Comparison of ENCODE assay signal across 15 cellular contexts in genomic region chr7:27248911-27249723, GRCh38. TPM values are rescaled to one million over a fixed set of nuclear protein-coding genes. Genes with fewer than 3 reads are reported as not detected.
DNase-seq lines count a peak whose midpoint lies in the region; TF ChIP-seq lines count a peak whose summit lies in the region.
"Had no signal": no experiment of that assay in that cellular context is flagged by ENCODE, and none has a peak within 500 bp of the region (broad histone marks: within the 10 kb centered on the region; RNA-seq: fewer than 3 reads in every experiment).

No MANE protein-coding gene starts in this region.

- peaks cover 49 to 69% of the 10 kb centered on the region in 2 donors for H3K27me3 ChIP-seq in right atrium auricular region
- H3K27me3 ChIP-seq: ovary had no signal

- H3K4me3 ChIP-seq in NB4 (ENCODE audit: low read depth, low read length) = no peak overlapping the region
- no peak overlapping the region for H3K4me3 ChIP-seq in right atrium auricular region
- H3K4me3 ChIP-seq: ovary had no signal

- H3K27ac Mint-ChIP-seq in HFFc6 = no peak overlapping the region

- peak; percentile 64 for DNase-seq in SIG-M5 treated with dmso at 0.1 percent for 504 hours (lab: John Stamatoyannopoulos, UW; ENCODE audit: unreplicated experiment)
- DNase-seq in SIG-M5 (lab: John Stamatoyannopoulos, UW) = no peak
- DNase-seq in NB4 (ENCODE audit: low read depth) = peak; percentile 86
- DNase-seq in fibroblast of peridontal ligament (ENCODE audit: extremely low read depth) = peak; percentile 50
- DNase-seq in stromal cell of bone marrow (ENCODE audit: low read depth) = peak; percentile 39
- no peak for DNase-seq in right atrium auricular region (ENCODE audit: low spot score)
- DNase-seq in HFFc6 = no peak
- no peak for DNase-seq in NCI-H2081 treated with DMSO at 0.1 percent for 48 hours (lab: John Stamatoyannopoulos, UW)
- DNase-seq: 8988T; Caco-2; KG1; mesenchymal stem cell; ovary; stimulated activated CD4-positive, alpha-beta T cell treated with anti-CD3 and anti-CD28 coated beads, Interleukin-15, amount 100 ng/mL, for 24 hours had no signal

- no peaks in the 10 kb centered on the region for H3K4me1 Mint-ChIP-seq in HFFc6 (ENCODE audit: low read depth)

- TF ChIP-seq POLR2A in NB4 (IDR thresholded peaks at IDR 0.05; ENCODE audit: extremely low read depth, insufficient read length) = no peak

- no peaks in the 10 kb centered on the region for H3K36me3 ChIP-seq in right atrium auricular region
- H3K36me3 ChIP-seq: ovary had no signal

- H3K4me3 Mint-ChIP-seq in HFFc6 = no peak overlapping the region

- no peak overlapping the region for H3K27ac ChIP-seq in right atrium auricular region
- H3K27ac ChIP-seq: ovary had no signal

- H3K9me3 ChIP-seq in right atrium auricular region = no peaks in the 10 kb centered on the region
- H3K9me3 ChIP-seq: Caco-2, ovary had no signal

- H3K36me3 Mint-ChIP-seq in HFFc6 (ENCODE audit: low read depth) = no peaks in the 10 kb centered on the region

- peaks cover 76% of the 10 kb centered on the region for H3K27me3 Mint-ChIP-seq in HFFc6 (ENCODE audit: insufficient read depth)

- TF ChIP-seq CTCF in NB4 (IDR thresholded peaks at IDR 0.05; ENCODE audit: low read depth, low read length) (no peak), right atrium auricular region (IDR thresholded peaks at IDR 0.05) (no peak), HFFc6 (IDR thresholded peaks at IDR 0.05) (no peak)

- peaks cover 0 to 35% of the 10 kb centered on the region in 2 donors for H3K4me1 ChIP-seq in right atrium auricular region
- H3K4me1 ChIP-seq: Caco-2 had no signal

- peaks cover 11% of the 10 kb centered on the region; the same call in 1 of the 2 replicates for H3K9me3 Mint-ChIP-seq in HFFc6

RNA-seq across cellular contexts. Expression of gene EVX1, which starts 6.5 kb away (rescaled TPM):
- not detected for total RNA-seq in right atrium auricular region
- total RNA-seq in HFFc6 (2021; fragmentation: NEBNext Ultra II Directional; extraction: Animal tissue kit (Norgen Biotek cat#: 25700)) = not detected
- total RNA-seq: Caco-2, epithelial cell of proximal tubule, ovary had no signal

RNA-seq across cellular contexts. Expression of gene HOXA13, which starts 49.2 kb away (rescaled TPM):
- not detected for total RNA-seq in right atrium auricular region
- total RNA-seq in HFFc6 (2021; fragmentation: NEBNext Ultra II Directional; extraction: Animal tissue kit (Norgen Biotek cat#: 25700)) = 10 to 100 TPM; 11.1 to 16.0 (median 13.1) TPM
- total RNA-seq: epithelial cell of proximal tubule, ovary had no signal

Comparison
In these comparisons a context has a peak if more than half of its experiments do, and no peak if none do; other contexts are left out.
1. DNase-seq: peak in SIG-M5 treated with dmso at 0.1 percent for 504 hours (single experiment), NB4 (single experiment), fibroblast of peridontal ligament (single experiment) and stromal cell of bone marrow (single experiment); none in SIG-M5 (single experiment), right atrium auricular region (single experiment), HFFc6 (single experiment) and NCI-H2081 treated with DMSO at 0.1 percent for 48 hours (single experiment).
2. RNA of gene HOXA13, which starts 49.2 kb away (total RNA-seq): 11.1 to 16.0 TPM in HFFc6; not detected in right atrium auricular region; every median in the first group is over 10 times any median in the second.